In genomic region chr17:82334204-82334621, GRCh38 we compare ENCODE assay signal across 2 cellular contexts.
TF ChIP-seq lines count a peak whose summit lies in the region.

No MANE protein-coding gene starts in this region.

TF ChIP-seq in SK-N-SH, 30 proteins besides CTCF, POLR2A, EP300 and RAD21 (continued from another document):
- TF ChIP-seq, protein P1, sequence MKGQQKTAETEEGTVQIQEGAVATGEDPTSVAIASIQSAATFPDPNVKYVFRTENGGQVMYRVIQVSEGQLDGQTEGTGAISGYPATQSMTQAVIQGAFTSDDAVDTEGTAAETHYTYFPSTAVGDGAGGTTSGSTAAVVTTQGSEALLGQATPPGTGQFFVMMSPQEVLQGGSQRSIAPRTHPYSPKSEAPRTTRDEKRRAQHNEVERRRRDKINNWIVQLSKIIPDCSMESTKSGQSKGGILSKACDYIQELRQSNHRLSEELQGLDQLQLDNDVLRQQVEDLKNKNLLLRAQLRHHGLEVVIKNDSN (IDR thresholded peaks at IDR 0.05; ENCODE audit: borderline replicate concordance, low read depth), result no peak
- TF ChIP-seq ELF1 (IDR thresholded peaks at IDR 0.05), result no peak

TF ChIP-seq in SK-N-SH treated with all-trans-retinoic acid at 6 μM for 48 hours, 23 proteins besides CTCF, POLR2A, EP300 and RAD21 (continued from another document):
- TF ChIP-seq, protein P2, sequence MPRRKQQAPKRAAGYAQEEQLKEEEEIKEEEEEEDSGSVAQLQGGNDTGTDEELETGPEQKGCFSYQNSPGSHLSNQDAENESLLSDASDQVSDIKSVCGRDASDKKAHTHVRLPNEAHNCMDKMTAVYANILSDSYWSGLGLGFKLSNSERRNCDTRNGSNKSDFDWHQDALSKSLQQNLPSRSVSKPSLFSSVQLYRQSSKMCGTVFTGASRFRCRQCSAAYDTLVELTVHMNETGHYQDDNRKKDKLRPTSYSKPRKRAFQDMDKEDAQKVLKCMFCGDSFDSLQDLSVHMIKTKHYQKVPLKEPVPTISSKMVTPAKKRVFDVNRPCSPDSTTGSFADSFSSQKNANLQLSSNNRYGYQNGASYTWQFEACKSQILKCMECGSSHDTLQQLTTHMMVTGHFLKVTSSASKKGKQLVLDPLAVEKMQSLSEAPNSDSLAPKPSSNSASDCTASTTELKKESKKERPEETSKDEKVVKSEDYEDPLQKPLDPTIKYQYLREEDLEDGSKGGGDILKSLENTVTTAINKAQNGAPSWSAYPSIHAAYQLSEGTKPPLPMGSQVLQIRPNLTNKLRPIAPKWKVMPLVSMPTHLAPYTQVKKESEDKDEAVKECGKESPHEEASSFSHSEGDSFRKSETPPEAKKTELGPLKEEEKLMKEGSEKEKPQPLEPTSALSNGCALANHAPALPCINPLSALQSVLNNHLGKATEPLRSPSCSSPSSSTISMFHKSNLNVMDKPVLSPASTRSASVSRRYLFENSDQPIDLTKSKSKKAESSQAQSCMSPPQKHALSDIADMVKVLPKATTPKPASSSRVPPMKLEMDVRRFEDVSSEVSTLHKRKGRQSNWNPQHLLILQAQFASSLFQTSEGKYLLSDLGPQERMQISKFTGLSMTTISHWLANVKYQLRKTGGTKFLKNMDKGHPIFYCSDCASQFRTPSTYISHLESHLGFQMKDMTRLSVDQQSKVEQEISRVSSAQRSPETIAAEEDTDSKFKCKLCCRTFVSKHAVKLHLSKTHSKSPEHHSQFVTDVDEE (CRISPR knock-in tag; IDR thresholded peaks at IDR 0.05), result no peak
- TF ChIP-seq ZNF8 (CRISPR knock-in tag; IDR thresholded peaks at IDR 0.05), result no peak
- TF ChIP-seq CSDC2 (CRISPR knock-in tag; IDR thresholded peaks at IDR 0.05), result no peak
- TF ChIP-seq, protein P3, sequence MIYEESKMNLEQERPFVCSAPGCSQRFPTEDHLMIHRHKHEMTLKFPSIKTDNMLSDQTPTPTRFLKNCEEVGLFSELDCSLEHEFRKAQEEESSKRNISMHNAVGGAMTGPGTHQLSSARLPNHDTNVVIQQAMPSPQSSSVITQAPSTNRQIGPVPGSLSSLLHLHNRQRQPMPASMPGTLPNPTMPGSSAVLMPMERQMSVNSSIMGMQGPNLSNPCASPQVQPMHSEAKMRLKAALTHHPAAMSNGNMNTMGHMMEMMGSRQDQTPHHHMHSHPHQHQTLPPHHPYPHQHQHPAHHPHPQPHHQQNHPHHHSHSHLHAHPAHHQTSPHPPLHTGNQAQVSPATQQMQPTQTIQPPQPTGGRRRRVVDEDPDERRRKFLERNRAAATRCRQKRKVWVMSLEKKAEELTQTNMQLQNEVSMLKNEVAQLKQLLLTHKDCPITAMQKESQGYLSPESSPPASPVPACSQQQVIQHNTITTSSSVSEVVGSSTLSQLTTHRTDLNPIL (CRISPR knock-in tag; IDR thresholded peaks at IDR 0.05; ENCODE audit: low read depth), result no peak
- no peak for TF ChIP-seq BACH2 (CRISPR knock-in tag; IDR thresholded peaks at IDR 0.05; ENCODE audit: borderline replicate concordance)
- TF ChIP-seq GLIS3 (CRISPR knock-in tag; IDR thresholded peaks at IDR 0.05), result no peak
- TF ChIP-seq ZC3H10 (CRISPR knock-in tag; IDR thresholded peaks at IDR 0.05), result no peak
- no peak for TF ChIP-seq PATZ1 (CRISPR knock-in tag; IDR thresholded peaks at IDR 0.05; ENCODE audit: borderline replicate concordance)
- TF ChIP-seq SNAI2 (CRISPR knock-in tag; IDR thresholded peaks at IDR 0.05), result no peak
- no peak for TF ChIP-seq ZFP30 (CRISPR knock-in tag; IDR thresholded peaks at IDR 0.05)
- no peak for TF ChIP-seq POU6F1 (CRISPR knock-in tag; IDR thresholded peaks at IDR 0.05; ENCODE audit: borderline replicate concordance, low read depth)
